8 cellular contexts compared by ENCODE assay signal in genomic region chr9:130343445-130343918, GRCh38.
DNase-seq lines count a peak whose midpoint lies in the region; ATAC-seq and TF ChIP-seq lines count a peak whose summit lies in the region.

No MANE protein-coding gene starts in this region.

- no peaks in the 10 kb centered on the region for H3K9me3 Mint-ChIP-seq in activated CD4-positive, alpha-beta memory T cell treated with anti-CD3 and anti-CD28 coated beads for 36 hours

- TF ChIP-seq CTCF in fibroblast of villous mesenchyme (IDR thresholded peaks at IDR 0.05; ENCODE audit: insufficient read depth, low read depth, low read length) = peak; percentile 82

- H3K27me3 Mint-ChIP-seq in activated CD4-positive, alpha-beta memory T cell treated with anti-CD3 and anti-CD28 coated beads for 36 hours = no peaks in the 10 kb centered on the region

- no peaks in the 10 kb centered on the region for H3K4me1 Mint-ChIP-seq in activated CD4-positive, alpha-beta memory T cell treated with anti-CD3 and anti-CD28 coated beads for 36 hours (ENCODE audit: low read depth)

- H3K4me3 Mint-ChIP-seq in activated CD4-positive, alpha-beta memory T cell treated with anti-CD3 and anti-CD28 coated beads for 36 hours = no peak overlapping the region

- H3K27ac Mint-ChIP-seq in activated CD4-positive, alpha-beta memory T cell treated with anti-CD3 and anti-CD28 coated beads for 36 hours = no peak overlapping the region

- CTCF ChIA-PET in activated CD4-positive, alpha-beta memory T cell treated with anti-CD3 and anti-CD28 coated beads for 36 hours (lab: Charles Lee) = no interaction called here

- intact Hi-C loops in activated CD4-positive, alpha-beta memory T cell treated with anti-CD3 and anti-CD28 coated beads for 36 hours (cut with micrococcal nuclease) = loop anchor here (1.0 kb wide), 1 partner anchor 236 kb away; no protein-coding TSS in a partner anchor

- peak; percentile 54 for DNase-seq in activated CD4-positive, CD25-positive, alpha-beta regulatory T cell treated with anti-CD3 and anti-CD28 coated beads, Interleukin-2, amount 50 U/mL, for 72 hours
- DNase-seq in activated CD4-positive, alpha-beta memory T cell treated with anti-CD3 and anti-CD28 coated beads for 36 hours = peak; percentile 45
- DNase-seq in fibroblast of villous mesenchyme (ENCODE audit: low read depth) (no peak), NCI-H1092 (lab: John Stamatoyannopoulos, UW) (no peak), NCI-H1694 (lab: John Stamatoyannopoulos, UW) (no peak), DMS153 treated with DMSO at 0.1 percent for 48 hours (lab: John Stamatoyannopoulos, UW; ENCODE audit: unreplicated experiment) (no peak)
- DNase-seq in stimulated activated CD4-positive, alpha-beta T cell treated with anti-CD3 and anti-CD28 coated beads, Interleukin-1b, Interleukin-23, amount 100 ng/mL, for 24 hours (ENCODE audit: low read depth in 4 of 4, low spot score in 1 of 4) = peak in 3 of 4 experiments; percentile 9 to 17 (median 15)

- no peaks in the 10 kb centered on the region for H3K36me3 Mint-ChIP-seq in activated CD4-positive, alpha-beta memory T cell treated with anti-CD3 and anti-CD28 coated beads for 36 hours

- no peak overlapping the region for H3K4me3 ChIP-seq in fibroblast of villous mesenchyme (ENCODE audit: low read depth, low read length)

- POLR2A ChIA-PET in activated CD4-positive, alpha-beta memory T cell treated with anti-CD3 and anti-CD28 coated beads for 36 hours (lab: Charles Lee) = no interaction called here

- no peak for ATAC-seq in activated CD4-positive, CD25-positive, alpha-beta regulatory T cell treated with anti-CD3 and anti-CD28 coated beads, Interleukin-2, amount 50 U/mL, for 24 hours

Comparison
In these comparisons a context has a peak if more than half of its experiments do, and no peak if none do; other contexts are left out.
1. DNase-seq: peak in activated CD4-positive, CD25-positive, alpha-beta regulatory T cell treated with anti-CD3 and anti-CD28 coated beads, Interleukin-2, amount 50 U/mL, for 72 hours (single experiment), activated CD4-positive, alpha-beta memory T cell treated with anti-CD3 and anti-CD28 coated beads for 36 hours (single experiment) and stimulated activated CD4-positive, alpha-beta T cell treated with anti-CD3 and anti-CD28 coated beads, Interleukin-1b, Interleukin-23, amount 100 ng/mL, for 24 hours (3 of 4); none in fibroblast of villous mesenchyme (single experiment), NCI-H1092 (single experiment), NCI-H1694 (single experiment) and DMS153 treated with DMSO at 0.1 percent for 48 hours (single experiment).